8 cellular contexts compared by ENCODE assay signal in genomic region chr17:69326302-69327059, GRCh38. TPM values are rescaled to one million over a fixed set of nuclear protein-coding genes. Genes with fewer than 3 reads are reported as not detected.
A peak's percentile ranks its signal among the peaks of the same experiment; 100 is the strongest.
DNase-seq lines count a peak whose midpoint lies in the region; ATAC-seq and TF ChIP-seq lines count a peak whose summit lies in the region.

No MANE protein-coding gene starts in this region.

- H3K27ac ChIP-seq in A673 (ENCODE audit: low read depth, low read length, poor library complexity, severe bottlenecking) (peak overlapping the region; percentile 17), WERI-Rb-1 (peak overlapping the region; percentile 72), neural cell (ENCODE audit: low read length) (peak overlapping the region; percentile 83)

- no peak for TF ChIP-seq RAD21 in neural cell (conservative IDR thresholded peaks at IDR 0.05)

- POLR2A ChIA-PET in A673 (lab: Charles Lee; ENCODE audit: low non-redundant PET): no interaction called here

- peaks cover 5% of the 10 kb centered on the region for H3K4me1 ChIP-seq in A673 (ENCODE audit: insufficient read depth, low read length, poor library complexity, severe bottlenecking)

- H3K9me3 ChIP-seq in A673 (ENCODE audit: low read depth, low read length, poor library complexity, severe bottlenecking): no peaks in the 10 kb centered on the region
- H3K9me3 ChIP-seq in WERI-Rb-1 (ENCODE audit: severe bottlenecking): peaks cover 4% of the 10 kb centered on the region
- no peaks in the 10 kb centered on the region for H3K9me3 ChIP-seq in neural cell (ENCODE audit: low read length)

- peak; percentile 18 for ATAC-seq in HG03064 (IDR thresholded peaks at IDR 0.05; ENCODE audit: low read depth, unreplicated experiment)

- no peaks in the 10 kb centered on the region for H3K27me3 ChIP-seq in A673 (replicated peaks; ENCODE audit: insufficient read depth, low read depth, low read length, poor library complexity)
- no peaks in the 10 kb centered on the region for H3K27me3 ChIP-seq in WERI-Rb-1 (ENCODE audit: insufficient read depth, low read depth, severe bottlenecking)
- H3K27me3 ChIP-seq in neural cell (ENCODE audit: insufficient read depth, low read depth, low read length): no peaks in the 10 kb centered on the region

- DNase-seq in A673 (ENCODE audit: low spot score) (peak; percentile 15), GM12864 (ENCODE audit: low read depth) (peak; percentile 12), WERI-Rb-1 (no peak), fibroblast of mammary gland (ENCODE audit: low read depth) (peak; percentile 28), DMS114 treated with DMSO at 0.1 percent for 48 hours (lab: John Stamatoyannopoulos, UW; ENCODE audit: unreplicated experiment) (no peak)
- no peak for DNase-seq in activated CD8-positive, alpha-beta memory T cell treated with anti-CD3 and anti-CD28 coated beads for 24 hours

- CTCF ChIA-PET in A673 (lab: Charles Lee): interaction anchor here (1.1 kb wide), 1 partner anchor 9 kb away, joined by 3 read pairs; no protein-coding TSS in a partner anchor

- peak overlapping the region; percentile 89 for H3K9ac ChIP-seq in neural cell (ENCODE audit: low read length)

- no peaks in the 10 kb centered on the region for H3K9me2 ChIP-seq in neural cell (ENCODE audit: insufficient read depth, low read length)

- H3K4me2 ChIP-seq in neural cell (ENCODE audit: low read length): peak overlapping the region; percentile 93

- no peaks in the 10 kb centered on the region for H3K79me2 ChIP-seq in neural cell (replicated peaks; ENCODE audit: insufficient read depth, low read length)

- intact Hi-C loops in A673 (cut with micrococcal nuclease; ENCODE audit: unreplicated experiment): no loop called here

- peak overlapping the region; percentile 94 for H2AFZ ChIP-seq in neural cell (ENCODE audit: low read depth, low read length)

- no peaks in the 10 kb centered on the region for H3F3A ChIP-seq in neural cell (ENCODE audit: insufficient read depth, low read length, poor library complexity, severe bottlenecking)

- H3K4me3 ChIP-seq in A673 (ENCODE audit: low read depth, low read length, poor library complexity, severe bottlenecking): peak overlapping the region; percentile 75
- peak overlapping the region; percentile 97 for H3K4me3 ChIP-seq in GM12864 (ENCODE audit: low read depth, low read length)
- peak overlapping the region; percentile 92 for H3K4me3 ChIP-seq in WERI-Rb-1 (ENCODE audit: low read depth, low read length)
- peak overlapping the region; percentile 77 for H3K4me3 ChIP-seq in fibroblast of mammary gland (ENCODE audit: control insufficient read depth, low read depth, low read length)
- peak overlapping the region; percentile 96 for H3K4me3 ChIP-seq in neural cell (ENCODE audit: low read length)

- peak; percentile 28 for TF ChIP-seq EP300 in neural cell (conservative IDR thresholded peaks at IDR 0.05; ENCODE audit: poor library complexity, severe bottlenecking)

- H4K20me1 ChIP-seq in neural cell (ENCODE audit: insufficient read depth): no peaks in the 10 kb centered on the region

- H3K36me3 ChIP-seq in A673 (ENCODE audit: insufficient read depth, low read length, poor library complexity, severe bottlenecking): no peaks in the 10 kb centered on the region
- no peaks in the 10 kb centered on the region for H3K36me3 ChIP-seq in WERI-Rb-1
- H3K36me3 ChIP-seq in neural cell (ENCODE audit: insufficient read depth, low read length): no peaks in the 10 kb centered on the region

- TF ChIP-seq CTCF in A673 (conservative IDR thresholded peaks at IDR 0.05; ENCODE audit: low read depth, low read length): no peak
- no peak for TF ChIP-seq CTCF in GM12864 (IDR thresholded peaks at IDR 0.05; ENCODE audit: low read depth, low read length, missing control alignments)
- TF ChIP-seq CTCF in WERI-Rb-1 (IDR thresholded peaks at IDR 0.05; ENCODE audit: low read depth, low read length): no peak
- no peak for TF ChIP-seq CTCF in fibroblast of mammary gland (conservative IDR thresholded peaks at IDR 0.05; ENCODE audit: control insufficient read depth, insufficient read depth, low read depth, low read length)
- TF ChIP-seq CTCF in neural cell (IDR thresholded peaks at IDR 0.05; ENCODE audit: poor library complexity, severe bottlenecking): peak; percentile 8

- TSS peak; percentile 24 for BruUV-seq in A673 (replicated peaks; lab: Mats Ljungman, UMichigan)

TF ChIP-seq in neural cell, 6 proteins besides CTCF, POLR2A, EP300 and RAD21:
- TF ChIP-seq EZH2 (IDR thresholded peaks at IDR 0.05; ENCODE audit: borderline replicate concordance, insufficient read depth, low read length, poor library complexity, severe bottlenecking) (no peak), MXI1 (conservative IDR thresholded peaks at IDR 0.05; ENCODE audit: poor library complexity, severe bottlenecking) (no peak), TAF1 (IDR thresholded peaks at IDR 0.05; ENCODE audit: low read depth) (no peak), POLR2AphosphoS5 (IDR thresholded peaks at IDR 0.05) (no peak), REST (IDR thresholded peaks at IDR 0.05; ENCODE audit: borderline replicate concordance) (no peak), SMC3 (conservative IDR thresholded peaks at IDR 0.05; ENCODE audit: poor library complexity) (no peak)

RNA-seq across cellular contexts. Expression of gene ABCA5, which starts 0.5 kb away (rescaled TPM):
- total RNA-seq in A673 (2021): 11.7 and 14.7 TPM in 2 replicates
- 70.5 and 91.7 TPM in 2 replicates for polyA plus RNA-seq in neural cell
- 73.5 and 85.7 TPM in 2 replicates for polyA minus RNA-seq in neural cell

Comparison
In these comparisons a context has a peak if more than half of its experiments do, and no peak if none do; other contexts are left out.
1. DNase-seq: peak in A673 (single experiment), GM12864 (single experiment) and fibroblast of mammary gland (single experiment); none in WERI-Rb-1 (single experiment), DMS114 treated with DMSO at 0.1 percent for 48 hours (single experiment) and activated CD8-positive, alpha-beta memory T cell treated with anti-CD3 and anti-CD28 coated beads for 24 hours (single experiment).
2. H3K27ac ChIP-seq: peak in every context shown above with its lines; median percentile 83 in neural cell; 72 in WERI-Rb-1; 17 in A673.
3. Peak in every context shown above with its lines, with median percentiles within 50 percentile points of each other: H3K4me3 ChIP-seq.